In the genomic region with DNA sequence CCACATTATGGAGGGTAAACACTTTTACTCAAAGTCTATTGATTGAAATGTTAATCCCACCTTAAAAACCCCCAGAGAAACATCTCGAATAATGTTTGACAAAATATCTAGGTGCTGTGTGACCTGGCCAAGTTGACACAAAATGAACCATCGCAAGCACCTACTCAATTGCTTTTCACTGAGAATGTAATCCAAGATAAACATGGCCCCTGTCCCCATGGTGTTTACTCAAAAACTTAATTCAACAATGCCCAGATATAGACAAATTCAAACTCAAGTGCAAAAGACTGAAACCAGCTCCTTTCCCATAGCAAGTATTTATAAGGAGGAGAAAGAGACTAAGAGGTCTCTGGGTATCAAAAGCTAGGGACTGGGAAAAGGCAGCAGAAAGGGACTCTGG, we compare ENCODE assay signal across 27 cellular contexts. TPM values are rescaled to one million over a fixed set of nuclear protein-coding genes. Genes with fewer than 3 reads are reported as not detected.
"Had no signal": no experiment of that assay in that cellular context is flagged by ENCODE, and none has a peak within 500 bp of the region (broad histone marks: within the 10 kb centered on the region; RNA-seq: fewer than 3 reads in every experiment).

No MANE protein-coding gene starts in this region.

- H3K27me3 ChIP-seq: SJSA1 had no signal

- FAIRE-seq: K562, RCC 7860 had no signal

- H3K4me3 ChIP-seq: K562, SJSA1 had no signal

- H3K27ac ChIP-seq: SJSA1 had no signal

- H3K36me3 ChIP-seq: SJSA1 had no signal

- H3K4me1 ChIP-seq: SJSA1 had no signal

- ATAC-seq: activated T-helper 17 cell treated with anti-CD3 and anti-CD28 coated beads, Interleukin-2, amount 50 U/mL, for 72 hours; K562; PC-3; T-helper 17 cell had no signal

- DNase-seq: activated B cell treated with CpG ODN at 0.5 μM for 24 hours; activated CD4-positive, alpha-beta memory T cell treated with anti-CD3 and anti-CD28 coated beads for 36 hours; activated CD4-positive, alpha-beta T cell treated with anti-CD3 and anti-CD28 coated beads for 1 hour; activated CD4-positive, alpha-beta T cell treated with anti-CD3 and anti-CD28 coated beads, Interleukin-2, amount 10 ng/mL, durations not matched to agents 7 days and 5 days; activated CD8-positive, alpha-beta memory T cell treated with anti-CD3 and anti-CD28 coated beads for 24 hours; activated gamma-delta T cell; activated naive CD4-positive, alpha-beta T cell treated with anti-CD3 and anti-CD28 coated beads for 36 hours; activated naive CD8-positive, alpha-beta T cell treated with anti-CD3 and anti-CD28 coated beads for 36 hours; activated T-cell treated with anti-CD3 and anti-CD28 coated beads, Interleukin-2, amount 50 U/mL, for 48 hours; cerebellar nuclear complex; Karpas-422; MM.1S; NCI-H1105; NCI-H1436; NCI-H1694 treated with DMSO at 0.1 percent for 48 hours; NCI-H2171; NCI-H2227 treated with DMSO at 0.1 percent for 48 hours; NCI-H524 treated with DMSO at 0.1 percent for 48 hours; PC-3; SHP77; T-helper 17 cell; T-helper 9 cell had no signal

- H3K9me3 ChIP-seq: SJSA1 had no signal

RNA-seq across cellular contexts. Expression of gene ACMSD, which starts 15.0 kb away (rescaled TPM):
- total RNA-seq: activated B cell treated with CpG ODN at 0.5 μM for 24 hours; activated CD4-positive, alpha-beta memory T cell treated with anti-CD3 and anti-CD28 coated beads for 36 hours; activated CD4-positive, alpha-beta T cell treated with anti-CD3 and anti-CD28 coated beads, Interleukin-2, amount 10 ng/mL, durations not matched to agents 7 days and 5 days; activated naive CD4-positive, alpha-beta T cell treated with anti-CD3 and anti-CD28 coated beads for 36 hours; activated naive CD8-positive, alpha-beta T cell treated with anti-CD3 and anti-CD28 coated beads for 36 hours; activated T-helper 17 cell treated with anti-CD3 and anti-CD28 coated beads, Interleukin-2, amount 50 U/mL, for 72 hours; cardiac septum; K562; PC-3; SJSA1; T-helper 17 cell had no signal
- polyA plus RNA-seq: K562 had no signal
